In genomic region chr1:37932759-37933158, GRCh38 we compare ENCODE assay signal across 11 cellular contexts. TPM values are rescaled to one million over a fixed set of nuclear protein-coding genes. Genes with fewer than 3 reads are reported as not detected.
DNase-seq lines count a peak whose midpoint lies in the region; ATAC-seq and TF ChIP-seq lines count a peak whose summit lies in the region.
"Had no signal": no experiment of that assay in that cellular context is flagged by ENCODE, and none has a peak within 500 bp of the region (broad histone marks: within the 10 kb centered on the region; RNA-seq: fewer than 3 reads in every experiment).

No MANE protein-coding gene starts in this region.

- no peaks in the 10 kb centered on the region for H4K20me1 ChIP-seq in SK-N-SH (ENCODE audit: insufficient read depth)

- H3K27me3 ChIP-seq in SK-N-SH (ENCODE audit: insufficient read depth), result no peaks in the 10 kb centered on the region

- peak overlapping the region in 1 of 2 experiments; percentile 6; a peak in 1 of 4 replicates for H3K27ac ChIP-seq in SK-N-SH (ENCODE audit: low read depth in 2 of 2, low read length in 1 of 2)
- H3K27ac ChIP-seq: lower lobe of right lung had no signal

- no peak overlapping the region for H3K27ac Mint-ChIP-seq in activated naive CD4-positive, alpha-beta T cell treated with anti-CD3 and anti-CD28 coated beads, Interleukin-2, amount 10 ng/mL, durations not matched to agents 7 days and 5 days

- H3K4me3 Mint-ChIP-seq in activated naive CD4-positive, alpha-beta T cell treated with anti-CD3 and anti-CD28 coated beads, Interleukin-2, amount 10 ng/mL, durations not matched to agents 7 days and 5 days, result no peak overlapping the region

- no peaks in the 10 kb centered on the region for H3K9me3 Mint-ChIP-seq in activated naive CD4-positive, alpha-beta T cell treated with anti-CD3 and anti-CD28 coated beads, Interleukin-2, amount 10 ng/mL, durations not matched to agents 7 days and 5 days

- H3K4me2 ChIP-seq in SK-N-SH, result peak overlapping the region; percentile 87

- no peak for TF ChIP-seq EP300 in SK-N-SH (IDR thresholded peaks at IDR 0.05; ENCODE audit: borderline replicate concordance in 1 of 2, low read depth in 1 of 2, low read length in 1 of 2)

- H3K4me3 ChIP-seq in SK-N-SH (ENCODE audit: low read depth in 2 of 2, low read length in 1 of 2), result no peak overlapping the region

- CTCF ChIA-PET in activated naive CD4-positive, alpha-beta T cell treated with anti-CD3 and anti-CD28 coated beads, Interleukin-2, amount 10 ng/mL, durations not matched to agents 7 days and 5 days (lab: Charles Lee), result no interaction called here
- CTCF ChIA-PET in SK-N-SH (lab: Yijun Ruan, JAX), result no interaction called here

- H3K9me2 ChIP-seq in SK-N-SH, result no peaks in the 10 kb centered on the region

- H3K9me3 ChIP-seq in SK-N-SH, result no peaks in the 10 kb centered on the region
- H3K9me3 ChIP-seq: lower lobe of right lung had no signal

- peak; percentile 6 for DNase-seq in activated naive CD4-positive, alpha-beta T cell treated with anti-CD3 and anti-CD28 coated beads, Interleukin-2, amount 10 ng/mL, durations not matched to agents 7 days and 5 days
- no peak for DNase-seq in activated naive CD4-positive, alpha-beta T cell (lab: John Stamatoyannopoulos, UW)
- no peak for DNase-seq in SK-N-SH
- peak; percentile 36 for DNase-seq in fibroblast of peridontal ligament (ENCODE audit: extremely low read depth)
- DNase-seq in stromal cell of bone marrow (ENCODE audit: low read depth), result peak; percentile 34
- no peak for DNase-seq in activated CD4-positive, alpha-beta T cell treated with anti-CD3 and anti-CD28 coated beads for 48 hours
- DNase-seq: effector memory CD4-positive, alpha-beta T cell; stimulated activated CD4-positive, alpha-beta T cell treated with anti-CD3 and anti-CD28 coated beads, Interleukin-4, amount 100 ng/mL, for 1 hour had no signal

- WGBS in SK-N-SH (ENCODE audit: low lambda C conversion rate), result 34% methylated on average over 4 of the region's 4 CpGs

- TF ChIP-seq RAD21 in SK-N-SH (IDR thresholded peaks at IDR 0.05; ENCODE audit: low read length), result no peak

- H3K79me2 ChIP-seq in SK-N-SH (ENCODE audit: insufficient read depth), result peaks cover 34% of the 10 kb centered on the region; the same call in 1 of the 2 replicates

- peaks cover 0 to 6% of the 10 kb centered on the region in 2 experiments; a peak in 2 of 4 replicates for H3K4me1 ChIP-seq in SK-N-SH (ENCODE audit: control insufficient read depth in 1 of 2, insufficient read depth in 2 of 2, low read depth in 1 of 2, low read length in 1 of 2)

- H2AFZ ChIP-seq in SK-N-SH (ENCODE audit: low read depth), result no peak overlapping the region

- TF ChIP-seq CTCF in SK-N-SH (IDR thresholded peaks at IDR 0.05), result no peak

- no peaks in the 10 kb centered on the region for H3K27me3 Mint-ChIP-seq in activated naive CD4-positive, alpha-beta T cell treated with anti-CD3 and anti-CD28 coated beads, Interleukin-2, amount 10 ng/mL, durations not matched to agents 7 days and 5 days

- POLR2A ChIA-PET in SK-N-SH (lab: Yijun Ruan, JAX), result no interaction called here

- H3K36me3 Mint-ChIP-seq in activated naive CD4-positive, alpha-beta T cell treated with anti-CD3 and anti-CD28 coated beads, Interleukin-2, amount 10 ng/mL, durations not matched to agents 7 days and 5 days, result peaks cover 12% of the 10 kb centered on the region

- H3F3A ChIP-seq in SK-N-SH (replicated peaks; ENCODE audit: insufficient read depth), result peaks cover 26% of the 10 kb centered on the region

- H3K36me3 ChIP-seq in SK-N-SH (replicated peaks in 1 of 2; ENCODE audit: control insufficient read depth in 1 of 2, insufficient read depth in 2 of 2, low read length in 1 of 2), result peaks cover 0 to 25% of the 10 kb centered on the region in 2 experiments

- peaks cover 29% of the 10 kb centered on the region for H3K4me1 Mint-ChIP-seq in activated naive CD4-positive, alpha-beta T cell treated with anti-CD3 and anti-CD28 coated beads, Interleukin-2, amount 10 ng/mL, durations not matched to agents 7 days and 5 days

- H3K9ac ChIP-seq in SK-N-SH, result no peak overlapping the region

- ATAC-seq in HG02852 (IDR thresholded peaks at IDR 0.05; ENCODE audit: unreplicated experiment), result no peak
- no peak for ATAC-seq in GM21515 (IDR thresholded peaks at IDR 0.05; ENCODE audit: unreplicated experiment)
- ATAC-seq: lower lobe of right lung had no signal

TF ChIP-seq in SK-N-SH, 30 proteins besides CTCF, POLR2A, EP300 and RAD21 (continues in another document):
- TF ChIP-seq TCF12 (IDR thresholded peaks at IDR 0.05) (peak; percentile 63; the same call in 1 of the 2 replicates), CHD2 (IDR thresholded peaks at IDR 0.05; ENCODE audit: low read length, partially characterized antibody) (no peak), USF1 (IDR thresholded peaks at IDR 0.05; ENCODE audit: borderline replicate concordance, low read depth) (no peak), PBX3 (IDR thresholded peaks at IDR 0.05) (peak; percentile 35; the same call in 1 of the 2 replicates), SMC3 (IDR thresholded peaks at IDR 0.05; ENCODE audit: low read depth, low read length) (no peak), JUND (IDR thresholded peaks at IDR 0.05) (peak; percentile 50), GABPA (IDR thresholded peaks at IDR 0.05; ENCODE audit: low read depth) (no peak), USF2 (IDR thresholded peaks at IDR 0.05; ENCODE audit: borderline replicate concordance, low read depth, low read length) (no peak), GATA2 (CRISPR knock-in tag; IDR thresholded peaks at IDR 0.05) (no peak), FOXJ3 (CRISPR knock-in tag; IDR thresholded peaks at IDR 0.05) (no peak), RCOR1 (IDR thresholded peaks at IDR 0.05; ENCODE audit: low read length) (no peak), FOSL2 (IDR thresholded peaks at IDR 0.05; ENCODE audit: borderline replicate concordance, low read depth) (peak; percentile 81), RXRA (IDR thresholded peaks at IDR 0.05; ENCODE audit: borderline replicate concordance, low read depth) (no peak), ELF1 (IDR thresholded peaks at IDR 0.05) (no peak), MAX (IDR thresholded peaks at IDR 0.05; ENCODE audit: low read depth) (0 out of 2 replicates have a peak, but pooled peaks have one; percentile 10), TEAD4 (IDR thresholded peaks at IDR 0.05; ENCODE audit: borderline replicate concordance, insufficient read depth) (no peak), TAF1 (IDR thresholded peaks at IDR 0.05; ENCODE audit: borderline replicate concordance, low read depth, low read length) (no peak), POLR2AphosphoS5 (IDR thresholded peaks at IDR 0.05; ENCODE audit: low read depth, low read length) (no peak), NFIC (IDR thresholded peaks at IDR 0.05; ENCODE audit: borderline replicate concordance) (no peak)

RNA-seq across cellular contexts. Expression of gene INPP5B, which starts 14.1 kb away (rescaled TPM):
- 10.5 and 12.3 TPM in 2 replicates for polyA plus RNA-seq in SK-N-SH (2012; rRNA removed)
- polyA plus RNA-seq in SK-N-SH (2012; cell fraction: cytosol; rRNA removed), result 5.9 and 7.3 TPM in 2 replicates
- 20.9 and 24.8 TPM in 2 replicates for polyA plus RNA-seq in SK-N-SH (2012; cell fraction: nucleus; rRNA removed)

RNA-seq across cellular contexts. Expression of gene SF3A3, which starts 57.1 kb away (rescaled TPM):
- 35.3 and 41.5 TPM in 2 replicates for polyA plus RNA-seq in SK-N-SH (2012; rRNA removed)
- polyA plus RNA-seq in SK-N-SH (2012; cell fraction: cytosol; rRNA removed), result 46.3 and 54.9 TPM in 2 replicates
- 23.1 and 44.0 TPM in 2 replicates for polyA plus RNA-seq in SK-N-SH (2012; cell fraction: nucleus; rRNA removed)

Comparison
In these comparisons a context has a peak if more than half of its experiments do, and no peak if none do; other contexts are left out.
1. DNase-seq: peak in activated naive CD4-positive, alpha-beta T cell treated with anti-CD3 and anti-CD28 coated beads, Interleukin-2, amount 10 ng/mL, durations not matched to agents 7 days and 5 days (single experiment), fibroblast of peridontal ligament (single experiment) and stromal cell of bone marrow (single experiment); none in activated naive CD4-positive, alpha-beta T cell (0 of 4), SK-N-SH (single experiment) and activated CD4-positive, alpha-beta T cell treated with anti-CD3 and anti-CD28 coated beads for 48 hours (single experiment).